Comparison of ENCODE assay signal across 9 cellular contexts in the genomic region with DNA sequence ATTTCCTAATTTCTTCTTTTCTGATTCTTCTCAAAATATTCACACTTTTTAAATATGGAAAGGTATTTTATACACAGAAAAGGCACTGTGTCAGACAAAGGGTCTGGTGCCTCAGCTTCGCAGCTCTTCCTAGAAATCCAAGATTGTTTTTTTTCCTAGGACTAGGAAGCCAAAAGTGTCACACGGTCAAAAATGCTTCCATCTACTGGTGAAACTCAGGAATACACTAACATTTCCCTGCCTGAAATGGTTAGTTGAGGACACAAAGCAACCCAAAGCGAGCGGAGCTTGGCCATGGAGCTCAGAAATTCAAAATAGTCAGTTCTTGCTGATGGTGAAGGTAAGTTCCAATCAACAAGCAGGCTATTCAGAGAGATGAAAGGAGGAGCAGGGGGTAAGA.
DNase-seq lines count a peak whose midpoint lies in the region; TF ChIP-seq lines count a peak whose summit lies in the region.
"Had no signal": no experiment of that assay in that cellular context is flagged by ENCODE, and none has a peak within 500 bp of the region (broad histone marks: within the 10 kb centered on the region; RNA-seq: fewer than 3 reads in every experiment).

No MANE protein-coding gene starts in this region.

- POLR2A ChIA-PET in HEK293T (lab: Yijun Ruan, JAX), result no interaction called here

- TF ChIP-seq CTCF in 22Rv1 (IDR thresholded peaks at IDR 0.05), result peak; percentile 62

- DNase-seq in HEK293T (ENCODE audit: extremely low spot score), result peak; percentile 12
- DNase-seq in amniotic stem cell (lab: John Stamatoyannopoulos, UW), result peak; percentile 1
- peak; percentile 55 for DNase-seq in iris pigment epithelial cell (ENCODE audit: low read depth)
- DNase-seq in AML-193 (lab: John Stamatoyannopoulos, UW), result no peak
- no peak for DNase-seq in activated CD8-positive, alpha-beta memory T cell treated with anti-CD3 and anti-CD28 coated beads, Interleukin-2, amount 50 U/mL, for 48 hours
- DNase-seq in NCI-H1930 (lab: John Stamatoyannopoulos, UW), result no peak
- no peak for DNase-seq in COR-L47 (lab: John Stamatoyannopoulos, UW)

- H3K27ac ChIP-seq in 22Rv1, result no peak overlapping the region
- H3K27ac ChIP-seq: SJCRH30 had no signal

- CTCF ChIA-PET in HEK293T (lab: Yijun Ruan, JAX), result interaction anchor here (1.3 kb wide), 1 partner anchor 175 kb away, joined by 5 read pairs; no protein-coding TSS in a partner anchor

TF ChIP-seq in HEK293T, 16 proteins besides CTCF, POLR2A, EP300 and RAD21:
- TF ChIP-seq HDGF (IDR thresholded peaks at IDR 0.05; ENCODE audit: borderline replicate concordance), result no peak
- no peak for TF ChIP-seq FOXM1 (IDR thresholded peaks at IDR 0.05; ENCODE audit: borderline replicate concordance)
- TF ChIP-seq TARDBP (IDR thresholded peaks at IDR 0.05), result no peak
- TF ChIP-seq L3MBTL2 (conservative IDR thresholded peaks at IDR 0.05), result no peak
- no peak for TF ChIP-seq BHLHE40 (IDR thresholded peaks at IDR 0.05; ENCODE audit: borderline replicate concordance)
- no peak for TF ChIP-seq FOXK2 (IDR thresholded peaks at IDR 0.05)
- TF ChIP-seq CTBP1 (IDR thresholded peaks at IDR 0.05; ENCODE audit: borderline replicate concordance), result no peak
- no peak for TF ChIP-seq NFRKB (IDR thresholded peaks at IDR 0.05)
- no peak for TF ChIP-seq FOXA1 (IDR thresholded peaks at IDR 0.05)
- no peak for TF ChIP-seq LEF1 (IDR thresholded peaks at IDR 0.05; ENCODE audit: borderline replicate concordance)
- TF ChIP-seq SUZ12 (IDR thresholded peaks at IDR 0.05), result no peak
- no peak for TF ChIP-seq ELF4 (IDR thresholded peaks at IDR 0.05)
- TF ChIP-seq, protein P1, sequence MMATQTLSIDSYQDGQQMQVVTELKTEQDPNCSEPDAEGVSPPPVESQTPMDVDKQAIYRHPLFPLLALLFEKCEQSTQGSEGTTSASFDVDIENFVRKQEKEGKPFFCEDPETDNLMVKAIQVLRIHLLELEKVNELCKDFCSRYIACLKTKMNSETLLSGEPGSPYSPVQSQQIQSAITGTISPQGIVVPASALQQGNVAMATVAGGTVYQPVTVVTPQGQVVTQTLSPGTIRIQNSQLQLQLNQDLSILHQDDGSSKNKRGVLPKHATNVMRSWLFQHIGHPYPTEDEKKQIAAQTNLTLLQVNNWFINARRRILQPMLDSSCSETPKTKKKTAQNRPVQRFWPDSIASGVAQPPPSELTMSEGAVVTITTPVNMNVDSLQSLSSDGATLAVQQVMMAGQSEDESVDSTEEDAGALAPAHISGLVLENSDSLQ (IDR thresholded peaks at IDR 0.05), result no peak
- TF ChIP-seq SP1 (IDR thresholded peaks at IDR 0.05), result no peak
- TF ChIP-seq ARNT (IDR thresholded peaks at IDR 0.05), result no peak
- TF ChIP-seq ZNF384 (IDR thresholded peaks at IDR 0.05), result no peak

Comparison
In these comparisons a context has a peak if more than half of its experiments do, and no peak if none do; other contexts are left out.
1. DNase-seq: peak in HEK293T (single experiment), amniotic stem cell (single experiment) and iris pigment epithelial cell (single experiment); none in AML-193 (0 of 2), activated CD8-positive, alpha-beta memory T cell treated with anti-CD3 and anti-CD28 coated beads, Interleukin-2, amount 50 U/mL, for 48 hours (single experiment), NCI-H1930 (0 of 2) and COR-L47 (single experiment).